1 cellular context compared by ENCODE assay signal in the genomic region with DNA sequence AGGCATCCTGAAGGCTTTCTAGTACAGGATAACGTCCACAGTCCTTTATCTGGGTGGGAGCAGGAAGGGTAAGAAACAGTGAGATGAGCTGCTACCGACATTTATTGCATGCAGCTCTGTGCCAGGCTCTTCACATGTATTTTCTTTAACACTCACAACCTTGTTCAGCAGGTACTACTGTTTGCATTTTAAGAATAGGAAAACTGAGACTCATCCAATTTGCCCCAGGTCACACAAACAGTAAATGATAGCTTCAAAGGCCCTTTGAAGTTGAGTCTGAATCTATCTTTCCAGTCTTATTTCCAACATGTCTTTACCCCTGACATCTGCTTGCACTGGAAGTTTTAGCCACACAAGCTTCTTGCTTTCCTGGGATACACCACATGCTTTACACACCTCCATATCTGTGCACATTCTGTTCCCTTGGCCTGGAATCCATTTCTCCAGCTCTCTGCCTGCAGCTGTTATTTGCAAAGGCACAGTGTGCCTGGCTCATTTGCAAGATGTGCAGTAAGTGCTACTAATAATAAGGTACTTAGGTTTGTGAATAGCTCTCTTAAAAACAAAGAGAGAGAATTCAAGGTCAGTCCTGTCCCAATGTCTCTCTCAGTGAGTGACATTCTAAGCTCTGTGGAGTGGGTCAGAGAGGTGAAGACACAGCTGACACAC.
TF ChIP-seq lines count a peak whose summit lies in the region.

No MANE protein-coding gene starts in this region.

TF ChIP-seq in HepG2, 621 proteins besides CTCF, POLR2A, EP300 and RAD21:
- no peak for TF ChIP-seq SAP130 (CRISPR knock-in tag; IDR thresholded peaks at IDR 0.05; ENCODE audit: low read depth)
- no peak for TF ChIP-seq CCAR2 (optimal IDR thresholded peaks at IDR 0.05; ENCODE audit: low read depth, low read length)
- TF ChIP-seq ZBTB7A (CRISPR knock-in tag; IDR thresholded peaks at IDR 0.05): no peak
- no peak for TF ChIP-seq MYC (CRISPR knock-in tag; IDR thresholded peaks at IDR 0.05; ENCODE audit: borderline replicate concordance)
- TF ChIP-seq, protein P1, sequence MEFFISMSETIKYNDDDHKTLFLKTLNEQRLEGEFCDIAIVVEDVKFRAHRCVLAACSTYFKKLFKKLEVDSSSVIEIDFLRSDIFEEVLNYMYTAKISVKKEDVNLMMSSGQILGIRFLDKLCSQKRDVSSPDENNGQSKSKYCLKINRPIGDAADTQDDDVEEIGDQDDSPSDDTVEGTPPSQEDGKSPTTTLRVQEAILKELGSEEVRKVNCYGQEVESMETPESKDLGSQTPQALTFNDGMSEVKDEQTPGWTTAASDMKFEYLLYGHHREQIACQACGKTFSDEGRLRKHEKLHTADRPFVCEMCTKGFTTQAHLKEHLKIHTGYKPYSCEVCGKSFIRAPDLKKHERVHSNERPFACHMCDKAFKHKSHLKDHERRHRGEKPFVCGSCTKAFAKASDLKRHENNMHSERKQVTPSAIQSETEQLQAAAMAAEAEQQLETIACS (CRISPR knock-in tag; IDR thresholded peaks at IDR 0.05): no peak
- TF ChIP-seq RFXANK (CRISPR knock-in tag; IDR thresholded peaks at IDR 0.05): no peak
- no peak for TF ChIP-seq ZSCAN29 (CRISPR knock-in tag; conservative IDR thresholded peaks at IDR 0.05)
- TF ChIP-seq, protein P2, sequence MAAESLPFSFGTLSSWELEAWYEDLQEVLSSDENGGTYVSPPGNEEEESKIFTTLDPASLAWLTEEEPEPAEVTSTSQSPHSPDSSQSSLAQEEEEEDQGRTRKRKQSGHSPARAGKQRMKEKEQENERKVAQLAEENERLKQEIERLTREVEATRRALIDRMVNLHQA (CRISPR knock-in tag; IDR thresholded peaks at IDR 0.05): no peak
- TF ChIP-seq SP2 (CRISPR knock-in tag; IDR thresholded peaks at IDR 0.05): no peak
